ENCODE assay signal across 9 cellular contexts in genomic region chr1:23166854-23167253, GRCh38. TPM values are rescaled to one million over a fixed set of nuclear protein-coding genes. Genes with fewer than 3 reads are reported as not detected.
DNase-seq lines count a peak whose midpoint lies in the region; ATAC-seq and TF ChIP-seq lines count a peak whose summit lies in the region.
"Had no signal": no experiment of that assay in that cellular context is flagged by ENCODE, and none has a peak within 500 bp of the region (broad histone marks: within the 10 kb centered on the region; RNA-seq: fewer than 3 reads in every experiment).

No MANE protein-coding gene starts in this region.

- H3K18ac ChIP-seq in mesenchymal stem cell (ENCODE audit: low read depth in 1 of 2, low read length in 2 of 2): no peak overlapping the region

- no peaks in the 10 kb centered on the region for H3K79me1 ChIP-seq in mesenchymal stem cell (replicated peaks; ENCODE audit: low read length, poor library complexity, severe bottlenecking)

- no peak for ATAC-seq in upper lobe of right lung
- no peak for ATAC-seq in GM19455 (IDR thresholded peaks at IDR 0.05; ENCODE audit: unreplicated experiment)

- CTCF ChIA-PET in activated naive CD4-positive, alpha-beta T cell treated with anti-CD3 and anti-CD28 coated beads, Interleukin-2, amount 10 ng/mL, durations not matched to agents 7 days and 5 days (lab: Charles Lee): interaction anchor here (1.1 to 2.3 kb wide), 3 partner anchors 47 to 68 kb away, joined by 4 to 6 read pairs (median 5); no protein-coding TSS in a partner anchor
- CTCF ChIA-PET in HEK293T (lab: Yijun Ruan, JAX): interaction anchor here (0.9 to 1.0 kb wide), 2 partner anchors 48 to 67 kb away, joined by 3 read pairs; no protein-coding TSS in a partner anchor

- no peak overlapping the region for H3K4ac ChIP-seq in mesenchymal stem cell (ENCODE audit: low read depth in 1 of 2, low read length in 2 of 2)

- H3K27me3 Mint-ChIP-seq in activated naive CD4-positive, alpha-beta T cell treated with anti-CD3 and anti-CD28 coated beads, Interleukin-2, amount 10 ng/mL, durations not matched to agents 7 days and 5 days: peaks cover 25% of the 10 kb centered on the region
- peaks cover 9% of the 10 kb centered on the region for H3K27me3 Mint-ChIP-seq in brain

- TF ChIP-seq CTCF in brain (conservative IDR thresholded peaks at IDR 0.05): no peak
- TF ChIP-seq CTCF in upper lobe of right lung (IDR thresholded peaks at IDR 0.05): no peak

- peaks cover 33% of the 10 kb centered on the region for H3K4me1 Mint-ChIP-seq in activated naive CD4-positive, alpha-beta T cell treated with anti-CD3 and anti-CD28 coated beads, Interleukin-2, amount 10 ng/mL, durations not matched to agents 7 days and 5 days
- H3K4me1 Mint-ChIP-seq in brain: peaks cover 52% of the 10 kb centered on the region

- peak overlapping the region; percentile 46 for H2AK5ac ChIP-seq in mesenchymal stem cell (ENCODE audit: low read length, severe bottlenecking)

- intact Hi-C loops in upper lobe of right lung (cut with DNase I): no loop called here

- H4K8ac ChIP-seq in mesenchymal stem cell (ENCODE audit: low read length): no peak overlapping the region

- no peaks in the 10 kb centered on the region for H3K9me3 ChIP-seq in mesenchymal stem cell (ENCODE audit: control insufficient read depth, low read length)
- H3K9me3 ChIP-seq in upper lobe of right lung: no peaks in the 10 kb centered on the region

- no peak overlapping the region for H2AFZ ChIP-seq in mesenchymal stem cell (ENCODE audit: low read depth, low read length)

- H3K4me3 ChIP-seq in mesenchymal stem cell (ENCODE audit: insufficient read depth in 1 of 2, low read depth in 1 of 2, low read length in 2 of 2) (peak overlapping the region in 1 of 2 experiments; percentile 86), upper lobe of right lung (peak overlapping the region; percentile 88)

- no peak overlapping the region for H2BK12ac ChIP-seq in mesenchymal stem cell (ENCODE audit: low read length in 2 of 2)

- H3K14ac ChIP-seq in mesenchymal stem cell (ENCODE audit: low read length in 2 of 2): peak overlapping the region in 1 of 2 experiments; percentile 9

- H3K4me1 ChIP-seq in mesenchymal stem cell (ENCODE audit: control insufficient read depth, insufficient read depth, low read depth, low read length): peaks cover 3% of the 10 kb centered on the region
- peaks cover 37% of the 10 kb centered on the region for H3K4me1 ChIP-seq in upper lobe of right lung

- no peak for DNase-seq in activated naive CD4-positive, alpha-beta T cell treated with anti-CD3 and anti-CD28 coated beads, Interleukin-2, amount 10 ng/mL, durations not matched to agents 7 days and 5 days
- no peak for DNase-seq in activated naive CD4-positive, alpha-beta T cell treated with anti-CD3 and anti-CD28 coated beads, Interleukin-2, amount 50 U/mL, for 16 hours
- no peak for DNase-seq in mesenchymal stem cell
- DNase-seq in upper lobe of right lung: no peak
- DNase-seq in SW 1271 (lab: John Stamatoyannopoulos, UW): no peak
- no peak for DNase-seq in HEK293T (ENCODE audit: extremely low spot score)

- H3K4me3 Mint-ChIP-seq in activated naive CD4-positive, alpha-beta T cell treated with anti-CD3 and anti-CD28 coated beads, Interleukin-2, amount 10 ng/mL, durations not matched to agents 7 days and 5 days: peak overlapping the region; percentile 78
- peak overlapping the region; percentile 89 to 99 (median 93) for H3K4me3 Mint-ChIP-seq in brain

- H3K36me3 ChIP-seq in mesenchymal stem cell (ENCODE audit: control insufficient read depth in 1 of 2, insufficient read depth in 2 of 2, low read depth in 1 of 2, low read length in 2 of 2): no peaks in the 10 kb centered on the region
- H3K36me3 ChIP-seq in upper lobe of right lung: no peaks in the 10 kb centered on the region

- H3K27ac ChIP-seq in mesenchymal stem cell (ENCODE audit: low read length, poor library complexity, severe bottlenecking) (peak overlapping the region; percentile 91), upper lobe of right lung (peak overlapping the region; percentile 86)

- H3K9me3 Mint-ChIP-seq in activated naive CD4-positive, alpha-beta T cell treated with anti-CD3 and anti-CD28 coated beads, Interleukin-2, amount 10 ng/mL, durations not matched to agents 7 days and 5 days: no peaks in the 10 kb centered on the region
- H3K9me3 Mint-ChIP-seq in brain: no peaks in the 10 kb centered on the region

- no peaks in the 10 kb centered on the region for H3K36me3 Mint-ChIP-seq in activated naive CD4-positive, alpha-beta T cell treated with anti-CD3 and anti-CD28 coated beads, Interleukin-2, amount 10 ng/mL, durations not matched to agents 7 days and 5 days
- H3K36me3 Mint-ChIP-seq in brain: no peaks in the 10 kb centered on the region

- peak overlapping the region; percentile 71 for H3K4me2 ChIP-seq in mesenchymal stem cell (ENCODE audit: low read length, poor library complexity, severe bottlenecking)

- no peak overlapping the region for H4K91ac ChIP-seq in mesenchymal stem cell (ENCODE audit: low read length)

- H3K23ac ChIP-seq in mesenchymal stem cell (ENCODE audit: low read length in 2 of 2): no peak overlapping the region

- no peak overlapping the region for H3K27ac Mint-ChIP-seq in activated naive CD4-positive, alpha-beta T cell treated with anti-CD3 and anti-CD28 coated beads, Interleukin-2, amount 10 ng/mL, durations not matched to agents 7 days and 5 days
- peak overlapping the region; percentile 69 to 95 (median 84) for H3K27ac Mint-ChIP-seq in brain

- H2BK5ac ChIP-seq in mesenchymal stem cell (ENCODE audit: low read depth, low read length, poor library complexity, severe bottlenecking): no peak overlapping the region

- no peak overlapping the region for H2BK120ac ChIP-seq in mesenchymal stem cell (ENCODE audit: low read depth, low read length)

- H3K27me3 ChIP-seq in mesenchymal stem cell (ENCODE audit: control insufficient read depth in 1 of 2, insufficient read depth in 1 of 2, low read length in 2 of 2): no peaks in the 10 kb centered on the region
- no peaks in the 10 kb centered on the region for H3K27me3 ChIP-seq in upper lobe of right lung

- H2BK15ac ChIP-seq in mesenchymal stem cell (ENCODE audit: low read depth, poor library complexity, severe bottlenecking): no peak overlapping the region

- POLR2A ChIA-PET in HEK293T (lab: Yijun Ruan, JAX): interaction anchor here (0.6 to 1.3 kb wide), 3 partner anchors 11 to 61 kb away, joined by 3 to 4 read pairs (median 3); no protein-coding TSS in a partner anchor

- H3K9ac ChIP-seq in mesenchymal stem cell (ENCODE audit: low read length): peak overlapping the region; percentile 92

TF ChIP-seq in HEK293T, 16 proteins besides CTCF, POLR2A, EP300 and RAD21:
- no peak for TF ChIP-seq HDGF (IDR thresholded peaks at IDR 0.05; ENCODE audit: borderline replicate concordance)

RNA-seq across cellular contexts. Expression of gene LUZP1, which starts 1.8 kb away (rescaled TPM):
- polyA plus RNA-seq in brain (ENCODE audit: insufficient read depth, low read depth, low replicate concordance): 6.7 TPM
- 39.1 TPM for polyA plus RNA-seq in mesenchymal stem cell (2013, experiment 1 of 2)
- polyA plus RNA-seq in mesenchymal stem cell (2013, experiment 2 of 2): 38.8 TPM
- 36.4 TPM for total RNA-seq in upper lobe of right lung

RNA-seq across cellular contexts. Expression of gene HTR1D, which starts 50.4 kb away (rescaled TPM):
- polyA plus RNA-seq in brain (ENCODE audit: insufficient read depth, low read depth, low replicate concordance): 0.14 TPM
- polyA plus RNA-seq in mesenchymal stem cell (2013, experiment 1 of 2): 0.17 TPM
- 0.16 TPM for polyA plus RNA-seq in mesenchymal stem cell (2013, experiment 2 of 2)
- 0.93 TPM for total RNA-seq in upper lobe of right lung
- total RNA-seq: left lobe of liver had no signal
